In genomic region chr19:15430526-15431120, GRCh38 we compare ENCODE assay signal across 11 cellular contexts. TPM values are rescaled to one million over a fixed set of nuclear protein-coding genes. Genes with fewer than 3 reads are reported as not detected.
DNase-seq lines count a peak whose midpoint lies in the region; ATAC-seq lines count a peak whose summit lies in the region.
"Had no signal": no experiment of that assay in that cellular context is flagged by ENCODE, and none has a peak within 500 bp of the region (broad histone marks: within the 10 kb centered on the region; RNA-seq: fewer than 3 reads in every experiment).

No MANE protein-coding gene starts in this region.

- H3K9me3 Mint-ChIP-seq in activated CD4-positive, alpha-beta memory T cell treated with anti-CD3 and anti-CD28 coated beads for 36 hours = no peaks in the 10 kb centered on the region
- peaks cover 0 to 2% (median 0%) of the 10 kb centered on the region in 6 donors for H3K9me3 Mint-ChIP-seq in immature natural killer cell

- peaks cover 13 to 42% (median 36%) of the 10 kb centered on the region in 5 donors for H3K4me1 ChIP-seq in subcutaneous abdominal adipose tissue (ENCODE audit: control insufficient read depth in 5 of 5, insufficient read depth in 5 of 5, low read length in 5 of 5)

- peak overlapping the region in 4 of 5 donors; percentile 91 to 95 (median 94) for H3K9ac ChIP-seq in subcutaneous abdominal adipose tissue (ENCODE audit: low read length in 5 of 5)

- no peaks in the 10 kb centered on the region for H3K9me3 ChIP-seq in subcutaneous abdominal adipose tissue (ENCODE audit: control insufficient read depth in 5 of 5, low read length in 5 of 5)

- peak overlapping the region; percentile 93 for H3K4me3 Mint-ChIP-seq in activated CD4-positive, alpha-beta memory T cell treated with anti-CD3 and anti-CD28 coated beads for 36 hours
- peak overlapping the region; percentile 88 to 93 (median 92) for H3K4me3 Mint-ChIP-seq in immature natural killer cell

- POLR2A ChIA-PET in activated CD4-positive, alpha-beta memory T cell treated with anti-CD3 and anti-CD28 coated beads for 36 hours (lab: Charles Lee) = interaction anchor here (1.2 to 1.3 kb wide), 2 partner anchors 12 to 51 kb away, joined by 3 to 5 read pairs; partner anchors contain the start of genes AKAP8 and AKAP8L

- H3K36me3 Mint-ChIP-seq in activated CD4-positive, alpha-beta memory T cell treated with anti-CD3 and anti-CD28 coated beads for 36 hours = peaks cover 23% of the 10 kb centered on the region
- peaks cover 4 to 9% (median 8%) of the 10 kb centered on the region in 3 donors for H3K36me3 Mint-ChIP-seq in immature natural killer cell

- peak; percentile 69 for DNase-seq in Right ventricle myocardium inferior (ENCODE audit: missing footprints)
- DNase-seq in left cardiac atrium = no peak
- no peak for DNase-seq in activated CD4-positive, alpha-beta memory T cell treated with anti-CD3 and anti-CD28 coated beads for 36 hours
- no peak for DNase-seq in immature natural killer cell
- no peak for DNase-seq in SK-N-DZ (ENCODE audit: low spot score)
- DNase-seq: COR-L47, NCI-H774, substantia nigra had no signal

- intact Hi-C loops in Right ventricle myocardium inferior (cut with DNase I) (loop anchor here (5.0 kb wide), 1 partner anchor 53 kb away; the partner anchor contains the start of gene AKAP8), left cardiac atrium (cut with DNase I) (no loop called here)
- intact Hi-C loops in activated CD4-positive, alpha-beta memory T cell treated with anti-CD3 and anti-CD28 coated beads for 36 hours (cut with micrococcal nuclease) = no loop called here

- CTCF ChIA-PET in activated CD4-positive, alpha-beta memory T cell treated with anti-CD3 and anti-CD28 coated beads for 36 hours (lab: Charles Lee) = interaction anchor here (0.7 to 5.1 kb wide), 3 partner anchors 11 to 124 kb away, joined by 3 to 26 read pairs (median 24); partner anchors contain the start of gene AKAP8L

- ATAC-seq in Right ventricle myocardium inferior = no peak
- ATAC-seq in left cardiac atrium = no peak
- no peak for ATAC-seq in HG03565 (IDR thresholded peaks at IDR 0.05; ENCODE audit: unreplicated experiment)
- ATAC-seq in HG03135 (IDR thresholded peaks at IDR 0.05; ENCODE audit: unreplicated experiment) = no peak

- no peak overlapping the region for H3K27ac ChIP-seq in subcutaneous abdominal adipose tissue (ENCODE audit: low read depth, low read length)

- peaks cover 35% of the 10 kb centered on the region for H3K4me1 Mint-ChIP-seq in activated CD4-positive, alpha-beta memory T cell treated with anti-CD3 and anti-CD28 coated beads for 36 hours (ENCODE audit: low read depth)
- peaks cover 37 to 38% of the 10 kb centered on the region in 2 donors for H3K4me1 Mint-ChIP-seq in immature natural killer cell

- no peaks in the 10 kb centered on the region for H3K27me3 Mint-ChIP-seq in activated CD4-positive, alpha-beta memory T cell treated with anti-CD3 and anti-CD28 coated beads for 36 hours
- H3K27me3 Mint-ChIP-seq in immature natural killer cell (ENCODE audit: low read depth in 3 of 3) = peaks cover 0 to 6% (median 6%) of the 10 kb centered on the region in 3 donors

- no peaks in the 10 kb centered on the region for H3K27me3 ChIP-seq in subcutaneous abdominal adipose tissue (ENCODE audit: control insufficient read depth in 5 of 5, insufficient read depth in 4 of 5, low read length in 5 of 5)

- H3K27ac Mint-ChIP-seq in activated CD4-positive, alpha-beta memory T cell treated with anti-CD3 and anti-CD28 coated beads for 36 hours = peak overlapping the region; percentile 29
- H3K27ac Mint-ChIP-seq in immature natural killer cell = peak overlapping the region in 2 of 6 donors; percentile 53 to 89

- H3K36me3 ChIP-seq in subcutaneous abdominal adipose tissue (ENCODE audit: control insufficient read depth in 5 of 5, insufficient read depth in 5 of 5, low read length in 5 of 5) = peaks cover 2 to 36% (median 25%) of the 10 kb centered on the region in 5 donors

- H3K4me3 ChIP-seq in subcutaneous abdominal adipose tissue (ENCODE audit: low read depth in 1 of 5, low read length in 5 of 5) = peak overlapping the region in 4 of 5 donors; percentile 75 to 90 (median 86)

RNA-seq across cellular contexts. Expression of gene AKAP8L, which starts 11.8 kb away (rescaled TPM):
- 76.7 TPM for total RNA-seq in Right ventricle myocardium inferior
- 10 to 100 TPM; 61.5 to 74.2 TPM for total RNA-seq in left cardiac atrium
- total RNA-seq in activated CD4-positive, alpha-beta memory T cell treated with anti-CD3 and anti-CD28 coated beads for 36 hours = 100 to 1,000 TPM in 1 of 2 experiments, 10 to 100 TPM in 1; 94.2 to 100 TPM
- 10 to 100 TPM; 28.4 to 58.5 (median 29.6) TPM for polyA plus RNA-seq in immature natural killer cell
- polyA plus RNA-seq in SK-N-DZ (2014; cell fraction: cytosol; rRNA removed) = 78.7 and 82.9 TPM in 2 replicates
- 390 and 410 TPM in 2 replicates for polyA plus RNA-seq in SK-N-DZ (2014; cell fraction: nucleus; rRNA removed)

RNA-seq across cellular contexts. Expression of gene WIZ, which starts 19.1 kb away (rescaled TPM):
- total RNA-seq in Right ventricle myocardium inferior (31.3 TPM), left cardiac atrium (10 to 100 TPM; 26.9 to 28.7 TPM)
- 10 to 100 TPM; 18.2 to 21.4 TPM for total RNA-seq in activated CD4-positive, alpha-beta memory T cell treated with anti-CD3 and anti-CD28 coated beads for 36 hours
- 1 to 10 TPM in 1 of 3 donors, under 1 TPM in 1, not detected in 1; 0.78 to 1.5 TPM for polyA plus RNA-seq in immature natural killer cell
- polyA plus RNA-seq in SK-N-DZ (2014; cell fraction: cytosol; rRNA removed) = 26.1 and 26.6 TPM in 2 replicates
- polyA plus RNA-seq in SK-N-DZ (2014; cell fraction: nucleus; rRNA removed) = 16.0 and 21.9 TPM in 2 replicates

RNA-seq across cellular contexts. Expression of gene RASAL3, which starts 33.7 kb away (rescaled TPM):
- total RNA-seq in Right ventricle myocardium inferior (2.3 TPM), left cardiac atrium (1 to 10 TPM; 1.7 to 2.0 TPM)
- total RNA-seq in activated CD4-positive, alpha-beta memory T cell treated with anti-CD3 and anti-CD28 coated beads for 36 hours = 100 to 1,000 TPM; 125 to 130 TPM
- 100 to 1,000 TPM in 1 of 3 donors, 10 to 100 TPM in 2; 71.5 to 114 (median 89.1) TPM for polyA plus RNA-seq in immature natural killer cell
- polyA plus RNA-seq in SK-N-DZ (2014; cell fraction: cytosol; rRNA removed) = not detected in 2 replicates
- 0.03 TPM in 1 of 2 replicates, not detected in the other for polyA plus RNA-seq in SK-N-DZ (2014; cell fraction: nucleus; rRNA removed)

RNA-seq across cellular contexts. Expression of gene PGLYRP2, which starts 48.7 kb away (rescaled TPM):
- total RNA-seq in Right ventricle myocardium inferior (not detected), left cardiac atrium (not detected)
- under 1 TPM in 1 of 2 experiments, not detected in 1; 0.24 TPM for total RNA-seq in activated CD4-positive, alpha-beta memory T cell treated with anti-CD3 and anti-CD28 coated beads for 36 hours
- polyA plus RNA-seq in immature natural killer cell = under 1 TPM in 2 of 3 donors, not detected in 1; 0.10 to 0.17 TPM
- not detected in 2 replicates for polyA plus RNA-seq in SK-N-DZ (2014; cell fraction: cytosol; rRNA removed)
- polyA plus RNA-seq in SK-N-DZ (2014; cell fraction: nucleus; rRNA removed) = not detected in 2 replicates

RNA-seq across cellular contexts. Expression of gene AKAP8, which starts 51.0 kb away (rescaled TPM):
- total RNA-seq in Right ventricle myocardium inferior = 19.8 TPM
- 10 to 100 TPM; 16.0 to 30.5 TPM for total RNA-seq in left cardiac atrium
- total RNA-seq in activated CD4-positive, alpha-beta memory T cell treated with anti-CD3 and anti-CD28 coated beads for 36 hours = 10 to 100 TPM; 31.5 to 37.2 TPM
- 10 to 100 TPM in 2 of 3 donors, 1 to 10 TPM in 1; 7.8 to 21.9 (median 11.1) TPM for polyA plus RNA-seq in immature natural killer cell
- 15.9 and 16.5 TPM in 2 replicates for polyA plus RNA-seq in SK-N-DZ (2014; cell fraction: cytosol; rRNA removed)
- 18.6 and 35.4 TPM in 2 replicates for polyA plus RNA-seq in SK-N-DZ (2014; cell fraction: nucleus; rRNA removed)

Comparison
In these comparisons a context has a peak if more than half of its experiments do, and no peak if none do; other contexts are left out.
1. RNA of gene RASAL3, which starts 33.7 kb away (total RNA-seq): 125 to 130 TPM in activated CD4-positive, alpha-beta memory T cell treated with anti-CD3 and anti-CD28 coated beads for 36 hours; 2.3 TPM in Right ventricle myocardium inferior (single experiment) and 1.7 to 2.0 TPM in left cardiac atrium; every median in the first group is over 10 times any median in the second.